1 cellular context compared by ENCODE assay signal in the genomic region with DNA sequence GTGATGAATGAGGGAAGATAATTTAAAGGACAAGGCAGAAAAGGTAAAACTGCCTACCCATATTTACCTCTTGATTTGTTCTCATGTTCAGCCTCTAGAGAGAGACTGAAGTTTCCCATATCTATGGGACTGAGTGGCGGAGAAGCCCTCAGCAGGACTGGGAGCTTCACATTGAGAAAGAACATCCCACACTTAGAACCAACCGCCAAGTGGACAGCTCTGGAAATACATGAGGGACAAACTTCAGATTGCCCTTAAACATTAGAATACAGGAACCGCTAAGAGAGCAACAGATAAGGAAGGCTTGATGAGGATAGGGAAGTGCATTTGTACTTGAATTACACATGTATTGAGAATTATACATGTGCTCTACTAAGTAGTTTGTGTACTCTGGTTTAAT.
TF ChIP-seq lines count a peak whose summit lies in the region.

No MANE protein-coding gene starts in this region.

TF ChIP-seq in GM23338, 12 proteins besides CTCF, POLR2A, EP300 and RAD21 (continued from another document):
- TF ChIP-seq ZNF462 (CRISPR knock-in tag; IDR thresholded peaks at IDR 0.05) (no peak), EZH2 (IDR thresholded peaks at IDR 0.05; ENCODE audit: low read depth, unreplicated experiment) (no peak), STAT1 (IDR thresholded peaks at IDR 0.05; ENCODE audit: unreplicated experiment) (no peak), NANOG (IDR thresholded peaks at IDR 0.05; ENCODE audit: borderline replicate concordance) (no peak)
